20 cellular contexts compared by ENCODE assay signal in the genomic region with DNA sequence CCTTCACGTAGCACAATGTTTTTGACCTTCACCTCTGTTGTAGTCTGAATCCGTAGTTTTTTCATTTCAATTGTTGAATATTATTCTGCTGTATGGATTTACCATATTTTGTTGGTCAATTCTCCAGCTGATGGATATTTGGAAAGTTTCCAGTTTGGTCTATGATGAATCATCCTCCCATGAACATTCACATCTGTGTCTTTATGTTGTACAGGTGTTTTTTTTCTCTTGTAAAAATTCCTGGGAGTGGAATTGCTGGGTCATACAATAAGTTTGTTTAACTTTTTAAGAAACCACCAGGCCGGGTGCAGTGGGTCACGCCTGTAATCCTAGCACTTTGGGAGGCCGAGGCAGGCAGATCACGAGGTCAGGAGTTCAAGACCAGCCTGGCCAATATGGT. TPM values are rescaled to one million over a fixed set of nuclear protein-coding genes. Genes with fewer than 3 reads are reported as not detected.
DNase-seq lines count a peak whose midpoint lies in the region; ATAC-seq and TF ChIP-seq lines count a peak whose summit lies in the region.
"Had no signal": no experiment of that assay in that cellular context is flagged by ENCODE, and none has a peak within 500 bp of the region (broad histone marks: within the 10 kb centered on the region; RNA-seq: fewer than 3 reads in every experiment).

No MANE protein-coding gene starts in this region.

- H3K36me3 ChIP-seq in RWPE2 (ENCODE audit: low read depth) (no peaks in the 10 kb centered on the region), WERI-Rb-1 (no peaks in the 10 kb centered on the region)

- no peaks in the 10 kb centered on the region for H3K9me3 ChIP-seq in RWPE2 (ENCODE audit: severe bottlenecking)
- H3K9me3 ChIP-seq in WERI-Rb-1 (ENCODE audit: severe bottlenecking): no peaks in the 10 kb centered on the region
- H3K9me3 ChIP-seq: A549 had no signal

- H3K4me3 ChIP-seq in RWPE2 (ENCODE audit: severe bottlenecking) (no peak overlapping the region), fibroblast of mammary gland (ENCODE audit: control insufficient read depth, low read depth, low read length) (no peak overlapping the region), WERI-Rb-1 (ENCODE audit: low read depth, low read length) (no peak overlapping the region)
- H3K4me3 ChIP-seq: A549, SK-N-MC had no signal

- H3K27me3 ChIP-seq in RWPE2 (ENCODE audit: insufficient read depth, poor library complexity, severe bottlenecking): no peaks in the 10 kb centered on the region
- no peaks in the 10 kb centered on the region for H3K27me3 ChIP-seq in WERI-Rb-1 (ENCODE audit: insufficient read depth, low read depth, severe bottlenecking)

- DNase-seq in EH (ENCODE audit: low read depth): peak; percentile 10
- DNase-seq in HT1080 (ENCODE audit: low read depth): peak; percentile 34
- DNase-seq in RWPE2 (ENCODE audit: low spot score): no peak
- DNase-seq in fibroblast of mammary gland (ENCODE audit: low read depth): peak; percentile 30
- DNase-seq in substantia nigra (lab: John Stamatoyannopoulos, UW): no peak
- DNase-seq in WERI-Rb-1: no peak
- DNase-seq in DMS114 treated with DMSO at 0.1 percent for 48 hours (lab: John Stamatoyannopoulos, UW; ENCODE audit: unreplicated experiment): no peak
- DNase-seq in midbrain (lab: John Stamatoyannopoulos, UW): no peak
- DNase-seq: COR-L47; GDM1; GOT3; Kasumi-1; NCI-H1436; NCI-H2029 treated with DMSO at 0.1 percent for 48 hours; NCI-H510A treated with DMSO at 0.1 percent for 48 hours; NK-92 treated with Interleukin-12 subunit alpha and Interleukin-12 subunit beta, amount 100 ng/mL, for 24 hours; OCI-M1 had no signal

- peaks cover 7% of the 10 kb centered on the region for H3K4me1 ChIP-seq in RWPE2 (ENCODE audit: insufficient read depth, poor library complexity, severe bottlenecking)

- peak; percentile 47 for ATAC-seq in RWPE2 (ENCODE audit: low read depth)
- ATAC-seq: A549 had no signal

- no peak for TF ChIP-seq CTCF in RWPE2 (IDR thresholded peaks at IDR 0.05; ENCODE audit: poor library complexity, severe bottlenecking)
- TF ChIP-seq CTCF in fibroblast of mammary gland (conservative IDR thresholded peaks at IDR 0.05; ENCODE audit: control insufficient read depth, insufficient read depth, low read depth, low read length): no peak
- no peak for TF ChIP-seq CTCF in WERI-Rb-1 (IDR thresholded peaks at IDR 0.05; ENCODE audit: low read depth, low read length)

- no peak overlapping the region for H3K27ac ChIP-seq in RWPE2 (ENCODE audit: poor library complexity, severe bottlenecking)
- no peak overlapping the region for H3K27ac ChIP-seq in substantia nigra (ENCODE audit: low read depth, low read length, poor library complexity, severe bottlenecking)
- H3K27ac ChIP-seq in WERI-Rb-1: no peak overlapping the region
- H3K27ac ChIP-seq: A549, C4-2B, SK-N-MC had no signal

RNA-seq across cellular contexts. Expression of a gene that starts 36.7 kb away (rescaled TPM):
- total RNA-seq in HT1080 (2014; rRNA removed; shearing (Covaris generic)): 3.3 and 5.1 TPM in 2 replicates
- polyA plus RNA-seq in HT1080 (2015; cell fraction: cytosol; rRNA removed): 9.2 and 11.0 TPM in 2 replicates
- 6.5 and 7.1 TPM in 2 replicates for polyA plus RNA-seq in HT1080 (2015; cell fraction: nucleus; rRNA removed)

Comparison
In these comparisons a context has a peak if more than half of its experiments do, and no peak if none do; other contexts are left out.
1. DNase-seq: peak in EH (single experiment), HT1080 (single experiment) and fibroblast of mammary gland (single experiment); none in RWPE2 (single experiment), substantia nigra (0 of 49), WERI-Rb-1 (single experiment), DMS114 treated with DMSO at 0.1 percent for 48 hours (single experiment) and midbrain (single experiment).